In genomic region chr21:36321325-36322082, GRCh38 we compare ENCODE assay signal across 8 cellular contexts. TPM values are rescaled to one million over a fixed set of nuclear protein-coding genes. Genes with fewer than 3 reads are reported as not detected.
DNase-seq lines count a peak whose midpoint lies in the region; ATAC-seq, FAIRE-seq and TF ChIP-seq lines count a peak whose summit lies in the region.

No MANE protein-coding gene starts in this region.

- no peaks in the 10 kb centered on the region for H3K36me3 ChIP-seq in pancreas

- no peak for TF ChIP-seq CTCF in fibroblast of the aortic adventitia (IDR thresholded peaks at IDR 0.05; ENCODE audit: insufficient read depth, low read length)
- TF ChIP-seq CTCF in pancreas (IDR thresholded peaks at IDR 0.05): no peak

- ATAC-seq in pancreas (peak in 2 of 4 donors; percentile 8 to 10), GM21381 (IDR thresholded peaks at IDR 0.05; ENCODE audit: unreplicated experiment) (no peak), GM21360 (IDR thresholded peaks at IDR 0.05; ENCODE audit: unreplicated experiment) (no peak)

- peaks cover 24% of the 10 kb centered on the region for H3K4me1 Mint-ChIP-seq in activated CD4-positive, alpha-beta T cell treated with anti-CD3 and anti-CD28 coated beads, Interleukin-2, amount 10 ng/mL, durations not matched to agents 24 days and 14 days

- H3K27ac Mint-ChIP-seq in activated CD4-positive, alpha-beta T cell treated with anti-CD3 and anti-CD28 coated beads, Interleukin-2, amount 10 ng/mL, durations not matched to agents 24 days and 14 days: peak overlapping the region; percentile 91

- H3K9me3 Mint-ChIP-seq in activated CD4-positive, alpha-beta T cell treated with anti-CD3 and anti-CD28 coated beads, Interleukin-2, amount 10 ng/mL, durations not matched to agents 24 days and 14 days: no peaks in the 10 kb centered on the region

- H3K4me3 Mint-ChIP-seq in activated CD4-positive, alpha-beta T cell treated with anti-CD3 and anti-CD28 coated beads, Interleukin-2, amount 10 ng/mL, durations not matched to agents 24 days and 14 days: peak overlapping the region; percentile 87

- 4 to 5% methylated on average over 8 of the region's 8 CpGs for WGBS in pancreas, 2 donors

- H3K4me3 ChIP-seq in fibroblast of the aortic adventitia (ENCODE audit: low read depth, low read length): peak overlapping the region; percentile 89
- H3K4me3 ChIP-seq in pancreas: peak overlapping the region; percentile 72 to 94 (median 86)

- H3K4me1 ChIP-seq in pancreas: peaks cover 17 to 31% (median 25%) of the 10 kb centered on the region in 3 donors

- DNase-seq in activated CD4-positive, alpha-beta T cell treated with anti-CD3 and anti-CD28 coated beads, Interleukin-2, amount 10 ng/mL, durations not matched to agents 24 days and 14 days: peak; percentile 73
- DNase-seq in activated CD4-positive, alpha-beta T cell treated with anti-CD3 and anti-CD28 coated beads, Interleukin-2, amount 50 U/mL, for 1 hour: no peak
- DNase-seq in NCI-H1092 treated with DMSO at 0.1 percent for 48 hours (lab: John Stamatoyannopoulos, UW) (peak; percentile 91), fibroblast of the aortic adventitia (ENCODE audit: low read depth) (peak; percentile 24), pancreas (peak in 3 of 6 donors; percentile 33 to 38 (median 33))
- peak; percentile 13 to 35 for DNase-seq in activated CD4-positive, alpha-beta T cell treated with anti-CD3 and anti-CD28 coated beads, Interleukin-2, amount 50 U/mL, for 48 hours

- H3K27me3 ChIP-seq in pancreas: no peaks in the 10 kb centered on the region

- FAIRE-seq in pancreas (lab: Jason Lieb, UNC): no peak

- intact Hi-C loops in activated CD4-positive, alpha-beta T cell treated with anti-CD3 and anti-CD28 coated beads, Interleukin-2, amount 10 ng/mL, durations not matched to agents 24 days and 14 days (cut with micrococcal nuclease): loop anchor here (2.0 to 10.0 kb wide), 2 partner anchors 645 to 933 kb away; partner anchors contain the start of gene HLCS
- intact Hi-C loops in pancreas (cut with DNase I): no loop called here

- no peaks in the 10 kb centered on the region for H3K27me3 Mint-ChIP-seq in activated CD4-positive, alpha-beta T cell treated with anti-CD3 and anti-CD28 coated beads, Interleukin-2, amount 10 ng/mL, durations not matched to agents 24 days and 14 days

- peak overlapping the region; percentile 88 to 98 (median 97) for H3K27ac ChIP-seq in pancreas

- peaks cover 27% of the 10 kb centered on the region for H3K36me3 Mint-ChIP-seq in activated CD4-positive, alpha-beta T cell treated with anti-CD3 and anti-CD28 coated beads, Interleukin-2, amount 10 ng/mL, durations not matched to agents 24 days and 14 days (ENCODE audit: low read depth)

- no peaks in the 10 kb centered on the region for H3K9me3 ChIP-seq in pancreas

RNA-seq across cellular contexts. Expression of gene MORC3, which starts 1.5 kb away (rescaled TPM):
- total RNA-seq in activated CD4-positive, alpha-beta T cell treated with anti-CD3 and anti-CD28 coated beads, Interleukin-2, amount 10 ng/mL, durations not matched to agents 24 days and 14 days: 24.8 and 24.9 TPM in 2 replicates
- total RNA-seq in fibroblast of the aortic adventitia (ENCODE audit: low replicate concordance): 19.5 and 38.1 TPM in 2 replicates
- total RNA-seq in pancreas: 10 to 100 TPM in 5 of 6 donors, 1 to 10 TPM in 1; 8.4 to 19.8 (median 10.9) TPM
- polyA plus RNA-seq in pancreas: 10 to 100 TPM in 1 of 2 donors, 1 to 10 TPM in 1; 8.1 to 10.2 TPM
